In genomic region chr6:166567107-166567506, GRCh38 we compare ENCODE assay signal across 12 cellular contexts. TPM values are rescaled to one million over a fixed set of nuclear protein-coding genes. Genes with fewer than 3 reads are reported as not detected.
A peak's percentile ranks its signal among the peaks of the same experiment; 100 is the strongest.
DNase-seq lines count a peak whose midpoint lies in the region; FAIRE-seq and TF ChIP-seq lines count a peak whose summit lies in the region.
"Had no signal": no experiment of that assay in that cellular context is flagged by ENCODE, and none has a peak within 500 bp of the region (broad histone marks: within the 10 kb centered on the region; RNA-seq: fewer than 3 reads in every experiment).

No MANE protein-coding gene starts in this region.

- peak overlapping the region; percentile 45 for H3K9ac ChIP-seq in astrocyte (ENCODE audit: low read length)

- H3K4me3 Mint-ChIP-seq in astrocyte (ENCODE audit: unreplicated experiment) (no peak overlapping the region), glutamatergic neuron (ENCODE audit: unreplicated experiment) (peak overlapping the region; percentile 15)
- H3K4me3 Mint-ChIP-seq: activated naive CD8-positive, alpha-beta T cell treated with anti-CD3 and anti-CD28 coated beads for 36 hours; stimulated activated naive CD8-positive, alpha-beta T cell treated with anti-CD3 and anti-CD28 coated beads, Interleukin-15, Interleukin-2, amounts not matched to agents 100 ng/mL and 50 ng/mL, for 24 hours had no signal

- peaks cover 11% of the 10 kb centered on the region for H3K4me1 Mint-ChIP-seq in astrocyte (ENCODE audit: low read depth, unreplicated experiment)
- peaks cover 42% of the 10 kb centered on the region for H3K4me1 Mint-ChIP-seq in glutamatergic neuron (ENCODE audit: low read depth, unreplicated experiment)
- H3K4me1 Mint-ChIP-seq: activated naive CD8-positive, alpha-beta T cell treated with anti-CD3 and anti-CD28 coated beads for 36 hours had no signal

- no peak for TF ChIP-seq POLR2A in uterus (IDR thresholded peaks at IDR 0.05)
- TF ChIP-seq POLR2A in stomach (IDR thresholded peaks at IDR 0.05): no peak

- H2AFZ ChIP-seq in astrocyte (ENCODE audit: low read depth, low read length): no peak overlapping the region

- H3K79me2 ChIP-seq in astrocyte (ENCODE audit: insufficient read depth, low read length): peaks cover 36% of the 10 kb centered on the region

- FAIRE-seq in astrocyte (lab: Jason Lieb, UNC): peak; percentile 99
- FAIRE-seq: frontal cortex had no signal

- H3K36me3 ChIP-seq in astrocyte (ENCODE audit: insufficient read depth, low read length) (no peaks in the 10 kb centered on the region), uterus (no peaks in the 10 kb centered on the region), stomach (peaks cover 0 to 5% (median 2%) of the 10 kb centered on the region in 4 donors)

- H3K27ac ChIP-seq in astrocyte (ENCODE audit: low read depth, low read length) (peak overlapping the region; percentile 78), uterus (peak overlapping the region; percentile 23 to 43), stomach (no peak overlapping the region)

- TF ChIP-seq CTCF in astrocyte (IDR thresholded peaks at IDR 0.05; ENCODE audit: insufficient read depth, low read depth, low read length) (no peak), glutamatergic neuron (IDR thresholded peaks at IDR 0.05; ENCODE audit: partially characterized antibody, unreplicated experiment) (no peak), uterus (IDR thresholded peaks at IDR 0.05) (no peak), stomach (IDR thresholded peaks at IDR 0.05) (no peak)

- 74 to 86% (median 78%) methylated on average over 8 of the region's 8 CpGs for WGBS in stomach, 5 donors

- no peaks in the 10 kb centered on the region for H3K27me3 ChIP-seq in astrocyte (ENCODE audit: insufficient read depth, low read length)
- H3K27me3 ChIP-seq in uterus: no peaks in the 10 kb centered on the region
- H3K27me3 ChIP-seq in stomach: no peaks in the 10 kb centered on the region

- H3K4me2 ChIP-seq in astrocyte (ENCODE audit: low read length): peak overlapping the region; percentile 47

- TF ChIP-seq EP300 in stomach (IDR thresholded peaks at IDR 0.05): no peak

- H3K9me3 ChIP-seq in astrocyte (ENCODE audit: insufficient read depth, low read depth, low read length): no peaks in the 10 kb centered on the region
- no peaks in the 10 kb centered on the region for H3K9me3 ChIP-seq in uterus
- no peaks in the 10 kb centered on the region for H3K9me3 ChIP-seq in stomach

- H3K9me3 Mint-ChIP-seq in astrocyte (ENCODE audit: unreplicated experiment) (no peaks in the 10 kb centered on the region), glutamatergic neuron (ENCODE audit: unreplicated experiment) (peaks cover 4% of the 10 kb centered on the region)
- H3K9me3 Mint-ChIP-seq: activated naive CD8-positive, alpha-beta T cell treated with anti-CD3 and anti-CD28 coated beads for 36 hours; stimulated activated naive CD8-positive, alpha-beta T cell treated with anti-CD3 and anti-CD28 coated beads, Interleukin-15, Interleukin-2, amounts not matched to agents 100 ng/mL and 50 ng/mL, for 24 hours had no signal

- intact Hi-C loops in uterus (cut with DNase I; ENCODE audit: low total_unique reads): no loop called here
- intact Hi-C loops in stomach (cut with DNase I; ENCODE audit: low total_unique reads): no loop called here

- H3K4me1 ChIP-seq in astrocyte (ENCODE audit: insufficient read depth, low read length) (peaks cover 22% of the 10 kb centered on the region), uterus (peaks cover 0 to 11% of the 10 kb centered on the region in 2 donors), stomach (peaks cover 0 to 4% (median 2%) of the 10 kb centered on the region in 4 donors)

- H3K27me3 Mint-ChIP-seq in astrocyte (ENCODE audit: low read depth, unreplicated experiment) (no peaks in the 10 kb centered on the region), glutamatergic neuron (ENCODE audit: unreplicated experiment) (peaks cover 10% of the 10 kb centered on the region)
- H3K27me3 Mint-ChIP-seq: activated naive CD8-positive, alpha-beta T cell treated with anti-CD3 and anti-CD28 coated beads for 36 hours; stimulated activated naive CD8-positive, alpha-beta T cell treated with anti-CD3 and anti-CD28 coated beads, Interleukin-15, Interleukin-2, amounts not matched to agents 100 ng/mL and 50 ng/mL, for 24 hours had no signal

- peaks cover 12% of the 10 kb centered on the region for H4K20me1 ChIP-seq in astrocyte (ENCODE audit: insufficient read depth, low read length)

- H3K4me3 ChIP-seq in astrocyte (ENCODE audit: insufficient read depth, low read depth, low read length) (no peak overlapping the region), uterus (no peak overlapping the region), stomach (no peak overlapping the region)

- H3K27ac Mint-ChIP-seq in astrocyte (ENCODE audit: unreplicated experiment) (peak overlapping the region; percentile 87), glutamatergic neuron (ENCODE audit: unreplicated experiment) (no peak overlapping the region)
- H3K27ac Mint-ChIP-seq: activated naive CD8-positive, alpha-beta T cell treated with anti-CD3 and anti-CD28 coated beads for 36 hours; stimulated activated naive CD8-positive, alpha-beta T cell treated with anti-CD3 and anti-CD28 coated beads, Interleukin-15, Interleukin-2, amounts not matched to agents 100 ng/mL and 50 ng/mL, for 24 hours had no signal

- H3K36me3 Mint-ChIP-seq in astrocyte (ENCODE audit: low read depth, unreplicated experiment) (peaks cover 10% of the 10 kb centered on the region), glutamatergic neuron (ENCODE audit: unreplicated experiment) (no peaks in the 10 kb centered on the region)
- H3K36me3 Mint-ChIP-seq: activated naive CD8-positive, alpha-beta T cell treated with anti-CD3 and anti-CD28 coated beads for 36 hours had no signal

- DNase-seq in HK-2 (ENCODE audit: unreplicated experiment) (peak; percentile 22), astrocyte (ENCODE audit: low read depth) (peak; percentile 99), glutamatergic neuron (no peak), uterus (peak; percentile 51 to 52), superior temporal gyrus (ENCODE audit: extremely low spot score) (no peak), ecto neural progenitor cell (ENCODE audit: low spot score) (no peak), stomach (no peak)
- DNase-seq: activated naive CD8-positive, alpha-beta T cell treated with anti-CD3 and anti-CD28 coated beads for 36 hours; SHP77; stimulated activated CD4-positive, alpha-beta T cell treated with anti-CD3 and anti-CD28 coated beads, Interleukin-15, amount 100 ng/mL, for 24 hours had no signal

RNA-seq across cellular contexts. Expression of gene RAMACL, which starts 19.4 kb away (rescaled TPM):
- total RNA-seq in astrocyte: 1.2 and 1.3 TPM in 2 replicates
- total RNA-seq in glutamatergic neuron (ENCODE audit: unreplicated experiment): 9.5 TPM
- total RNA-seq in uterus: 1 to 10 TPM in 3 of 4 donors, not detected in 1; 1.5 to 8.1 (median 1.8) TPM
- 1 to 10 TPM in 3 of 5 donors, not detected in 2; 3.5 to 9.0 (median 5.5) TPM for total RNA-seq in stomach
- under 1 TPM in 2 of 3 donors, not detected in 1; 0.25 to 0.46 TPM for polyA plus RNA-seq in stomach

RNA-seq across cellular contexts. Expression of gene RPS6KA2, which starts 59.9 kb away (rescaled TPM):
- 33.5 and 38.8 TPM in 2 replicates for total RNA-seq in astrocyte
- total RNA-seq in glutamatergic neuron (ENCODE audit: unreplicated experiment): 109 TPM
- total RNA-seq in uterus: 10 to 100 TPM; 34.0 to 78.4 (median 55.8) TPM
- 100 to 1,000 TPM in 1 of 5 donors, 10 to 100 TPM in 4; 35.1 to 150 (median 85.2) TPM for total RNA-seq in stomach
- 10 to 100 TPM; 10.9 to 60.2 (median 58.0) TPM for polyA plus RNA-seq in stomach

Comparison
In these comparisons a context has a peak if more than half of its experiments do, and no peak if none do; other contexts are left out.
1. DNase-seq: peak in HK-2 (single experiment), astrocyte (single experiment) and uterus (2 of 2); none in glutamatergic neuron (single experiment), superior temporal gyrus (single experiment), ecto neural progenitor cell (single experiment) and stomach (single experiment).
2. H3K27ac ChIP-seq: peak in astrocyte (single experiment) and uterus (2 of 2); none in stomach (0 of 5).